8 cellular contexts compared by ENCODE assay signal in the genomic region with DNA sequence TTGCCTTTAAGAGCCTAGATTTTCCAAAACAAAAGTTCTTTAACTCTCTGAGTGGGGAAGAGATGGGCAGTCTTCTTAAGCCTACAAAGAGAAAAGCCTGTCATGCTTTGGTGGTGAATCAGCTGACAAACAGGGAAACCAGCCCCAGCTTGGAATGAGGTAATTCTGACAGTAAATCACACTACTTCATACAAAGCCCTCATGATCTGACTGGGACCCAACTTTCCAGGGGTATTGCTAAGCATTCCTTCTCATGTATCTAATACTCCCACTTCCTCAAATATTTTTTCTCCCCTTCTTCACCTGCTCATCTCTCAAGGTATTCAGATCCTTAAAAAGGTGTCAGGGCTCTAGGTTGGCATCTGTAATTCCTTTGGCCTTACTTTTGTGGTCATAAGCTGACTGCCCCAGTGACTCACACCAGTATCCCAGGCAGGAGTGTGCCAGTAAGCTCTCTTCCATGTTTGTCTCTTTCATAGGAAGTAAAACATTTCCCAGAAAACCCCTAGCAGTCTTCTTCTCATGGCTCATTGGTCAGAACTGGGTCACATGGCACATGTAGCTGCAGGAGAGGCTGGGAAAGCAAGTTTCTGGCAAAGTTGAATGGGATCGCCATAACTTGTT. TPM values are rescaled to one million over a fixed set of nuclear protein-coding genes. Genes with fewer than 3 reads are reported as not detected.
DNase-seq lines count a peak whose midpoint lies in the region; ATAC-seq and TF ChIP-seq lines count a peak whose summit lies in the region.
"Had no signal": no experiment of that assay in that cellular context is flagged by ENCODE, and none has a peak within 500 bp of the region (broad histone marks: within the 10 kb centered on the region; RNA-seq: fewer than 3 reads in every experiment).

No MANE protein-coding gene starts in this region.

- intact Hi-C loops in left ventricle myocardium superior (cut with micrococcal nuclease) = no loop called here

- H3K9me3 Mint-ChIP-seq in T-helper 2 cell treated with Interferon-gamma antibody and Interleukin-4, amounts not matched to agents 5 μg/mL and 100 μg/mL, for 36 hours = no peaks in the 10 kb centered on the region
- no peaks in the 10 kb centered on the region for H3K9me3 Mint-ChIP-seq in activated CD8-positive, alpha-beta memory T cell treated with anti-CD3 and anti-CD28 coated beads, Interleukin-2, amount 10 ng/mL, durations not matched to agents 7 days and 5 days (ENCODE audit: low read depth)

- ATAC-seq in left ventricle myocardium superior (peak; percentile 0), GM18861 (IDR thresholded peaks at IDR 0.05; ENCODE audit: unreplicated experiment) (no peak)
- ATAC-seq in activated CD8-positive, alpha-beta memory T cell treated with anti-CD3 and anti-CD28 coated beads, Interleukin-2, amount 10 ng/mL, durations not matched to agents 7 days and 5 days = no peak
- ATAC-seq: body of pancreas had no signal

- no peak overlapping the region for H3K27ac Mint-ChIP-seq in T-helper 2 cell treated with Interferon-gamma antibody and Interleukin-4, amounts not matched to agents 5 μg/mL and 100 μg/mL, for 36 hours
- H3K27ac Mint-ChIP-seq in activated CD8-positive, alpha-beta memory T cell treated with anti-CD3 and anti-CD28 coated beads, Interleukin-2, amount 10 ng/mL, durations not matched to agents 7 days and 5 days = no peak overlapping the region

- H3K36me3 Mint-ChIP-seq in T-helper 2 cell treated with Interferon-gamma antibody and Interleukin-4, amounts not matched to agents 5 μg/mL and 100 μg/mL, for 36 hours (ENCODE audit: low read depth) = no peaks in the 10 kb centered on the region
- peaks cover 2% of the 10 kb centered on the region for H3K36me3 Mint-ChIP-seq in activated CD8-positive, alpha-beta memory T cell treated with anti-CD3 and anti-CD28 coated beads, Interleukin-2, amount 10 ng/mL, durations not matched to agents 7 days and 5 days

- no peaks in the 10 kb centered on the region for H3K27me3 Mint-ChIP-seq in T-helper 2 cell treated with Interferon-gamma antibody and Interleukin-4, amounts not matched to agents 5 μg/mL and 100 μg/mL, for 36 hours (ENCODE audit: low read depth)
- peaks cover 2% of the 10 kb centered on the region for H3K27me3 Mint-ChIP-seq in activated CD8-positive, alpha-beta memory T cell treated with anti-CD3 and anti-CD28 coated beads, Interleukin-2, amount 10 ng/mL, durations not matched to agents 7 days and 5 days

- H3K4me3 Mint-ChIP-seq in T-helper 2 cell treated with Interferon-gamma antibody and Interleukin-4, amounts not matched to agents 5 μg/mL and 100 μg/mL, for 36 hours = no peak overlapping the region
- H3K4me3 Mint-ChIP-seq in activated CD8-positive, alpha-beta memory T cell treated with anti-CD3 and anti-CD28 coated beads, Interleukin-2, amount 10 ng/mL, durations not matched to agents 7 days and 5 days = no peak overlapping the region

- H3K4me1 Mint-ChIP-seq in T-helper 2 cell treated with Interferon-gamma antibody and Interleukin-4, amounts not matched to agents 5 μg/mL and 100 μg/mL, for 36 hours (ENCODE audit: low read depth) = peaks cover 20% of the 10 kb centered on the region
- peaks cover 22% of the 10 kb centered on the region for H3K4me1 Mint-ChIP-seq in activated CD8-positive, alpha-beta memory T cell treated with anti-CD3 and anti-CD28 coated beads, Interleukin-2, amount 10 ng/mL, durations not matched to agents 7 days and 5 days

- CTCF ChIA-PET in HEK293T (lab: Yijun Ruan, JAX) = no interaction called here
- CTCF ChIA-PET in activated CD8-positive, alpha-beta memory T cell treated with anti-CD3 and anti-CD28 coated beads, Interleukin-2, amount 10 ng/mL, durations not matched to agents 7 days and 5 days (lab: Charles Lee) = interaction anchor here (0.9 kb wide), 1 partner anchor 72 kb away, joined by 3 read pairs; no protein-coding TSS in a partner anchor

- POLR2A ChIA-PET in HEK293T (lab: Yijun Ruan, JAX) = interaction anchor here (1.1 to 1.4 kb wide), 2 partner anchors 9 to 15 kb away, joined by 4 to 14 read pairs; a partner anchor contains a TSS

- DNase-seq in HEK293T (ENCODE audit: extremely low spot score) = peak; percentile 9
- DNase-seq in T1000 (lab: John Stamatoyannopoulos, UW) = peak; percentile 84
- DNase-seq in left ventricle myocardium superior = no peak
- peak; percentile 98 for DNase-seq in stromal cell of bone marrow (ENCODE audit: low read depth)
- no peak for DNase-seq in T-helper 2 cell treated with Interferon-gamma antibody and Interleukin-4, amounts not matched to agents 5 μg/mL and 100 μg/mL, for 36 hours (ENCODE audit: low spot score)
- no peak for DNase-seq in activated CD8-positive, alpha-beta memory T cell treated with anti-CD3 and anti-CD28 coated beads, Interleukin-2, amount 10 ng/mL, durations not matched to agents 7 days and 5 days

TF ChIP-seq in HEK293T, 16 proteins besides CTCF, POLR2A, EP300 and RAD21:
- TF ChIP-seq, protein P1, sequence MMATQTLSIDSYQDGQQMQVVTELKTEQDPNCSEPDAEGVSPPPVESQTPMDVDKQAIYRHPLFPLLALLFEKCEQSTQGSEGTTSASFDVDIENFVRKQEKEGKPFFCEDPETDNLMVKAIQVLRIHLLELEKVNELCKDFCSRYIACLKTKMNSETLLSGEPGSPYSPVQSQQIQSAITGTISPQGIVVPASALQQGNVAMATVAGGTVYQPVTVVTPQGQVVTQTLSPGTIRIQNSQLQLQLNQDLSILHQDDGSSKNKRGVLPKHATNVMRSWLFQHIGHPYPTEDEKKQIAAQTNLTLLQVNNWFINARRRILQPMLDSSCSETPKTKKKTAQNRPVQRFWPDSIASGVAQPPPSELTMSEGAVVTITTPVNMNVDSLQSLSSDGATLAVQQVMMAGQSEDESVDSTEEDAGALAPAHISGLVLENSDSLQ (IDR thresholded peaks at IDR 0.05) = peak; percentile 37; the same call in 1 of the 2 replicates
- TF ChIP-seq LEF1 (IDR thresholded peaks at IDR 0.05; ENCODE audit: borderline replicate concordance) = no peak

RNA-seq across cellular contexts. Expression of a gene that starts 15.0 kb away (rescaled TPM):
- total RNA-seq in left ventricle myocardium superior = 6.3 TPM
- 10 to 100 TPM; 17.3 to 17.9 TPM for total RNA-seq in activated CD8-positive, alpha-beta memory T cell treated with anti-CD3 and anti-CD28 coated beads, Interleukin-2, amount 10 ng/mL, durations not matched to agents 7 days and 5 days

RNA-seq across cellular contexts. Expression of a gene that starts 15.4 kb away (rescaled TPM):
- not detected for total RNA-seq in left ventricle myocardium superior
- total RNA-seq in activated CD8-positive, alpha-beta memory T cell treated with anti-CD3 and anti-CD28 coated beads, Interleukin-2, amount 10 ng/mL, durations not matched to agents 7 days and 5 days = 1 to 10 TPM; 2.7 to 5.7 TPM
- total RNA-seq: body of pancreas had no signal

Comparison
In these comparisons a context has a peak if more than half of its experiments do, and no peak if none do; other contexts are left out.
1. DNase-seq: peak in HEK293T (single experiment), T1000 (single experiment) and stromal cell of bone marrow (single experiment); none in left ventricle myocardium superior (single experiment), T-helper 2 cell treated with Interferon-gamma antibody and Interleukin-4, amounts not matched to agents 5 μg/mL and 100 μg/mL, for 36 hours (single experiment) and activated CD8-positive, alpha-beta memory T cell treated with anti-CD3 and anti-CD28 coated beads, Interleukin-2, amount 10 ng/mL, durations not matched to agents 7 days and 5 days (single experiment).